Comparison of ENCODE assay signal across 18 cellular contexts in genomic region chr1:3968851-3969250, GRCh38.
"Had no signal": no experiment of that assay in that cellular context is flagged by ENCODE, and none has a peak within 500 bp of the region (broad histone marks: within the 10 kb centered on the region; RNA-seq: fewer than 3 reads in every experiment).

No MANE protein-coding gene starts in this region.

- DNase-seq: activated CD4-positive, alpha-beta memory T cell treated with anti-CD3 and anti-CD28 coated beads, Interleukin-2, amount 10 ng/mL, durations not matched to agents 7 days and 5 days; activated CD4-positive, alpha-beta T cell treated with anti-CD3 and anti-CD28 coated beads for 36 hours; activated CD8-positive, alpha-beta memory T cell treated with anti-CD3 and anti-CD28 coated beads, Interleukin-2, amount 50 U/mL, for 4 hours; activated gamma-delta T cell; activated naive CD8-positive, alpha-beta T cell treated with anti-CD3 and anti-CD28 coated beads for 36 hours; activated T-cell treated with anti-CD3 and anti-CD28 coated beads, Interleukin-2, amount 50 U/mL, for 48 hours; amygdala; body of pancreas; caudate nucleus; left ventricle myocardium inferior; mesenchymal stem cell; psoas muscle; sigmoid colon; spleen; stimulated activated naive CD8-positive, alpha-beta T cell treated with anti-CD3 and anti-CD28 coated beads, Interleukin-15, amount 100 ng/mL, for 72 hours had no signal

- H3K27me3 Mint-ChIP-seq: activated CD4-positive, alpha-beta memory T cell treated with anti-CD3 and anti-CD28 coated beads, Interleukin-2, amount 10 ng/mL, durations not matched to agents 7 days and 5 days had no signal

- H3K27ac ChIP-seq: body of pancreas, left ventricle myocardium inferior, psoas muscle, sigmoid colon, spleen had no signal

- H3K36me3 ChIP-seq: left ventricle myocardium inferior, sigmoid colon, spleen had no signal

- H3K9me3 Mint-ChIP-seq: activated CD4-positive, alpha-beta memory T cell treated with anti-CD3 and anti-CD28 coated beads, Interleukin-2, amount 10 ng/mL, durations not matched to agents 7 days and 5 days; activated naive CD8-positive, alpha-beta T cell treated with anti-CD3 and anti-CD28 coated beads for 36 hours had no signal

- H3K4me1 ChIP-seq: body of pancreas, left ventricle myocardium inferior, psoas muscle, sigmoid colon, spleen had no signal

- H3K4me3 ChIP-seq: body of pancreas, left ventricle myocardium inferior, psoas muscle, sigmoid colon, spleen had no signal

- H3K27me3 ChIP-seq: body of pancreas had no signal

- H3K27ac Mint-ChIP-seq: activated CD4-positive, alpha-beta memory T cell treated with anti-CD3 and anti-CD28 coated beads, Interleukin-2, amount 10 ng/mL, durations not matched to agents 7 days and 5 days; activated CD4-positive, alpha-beta T cell treated with anti-CD3 and anti-CD28 coated beads for 36 hours; activated naive CD8-positive, alpha-beta T cell treated with anti-CD3 and anti-CD28 coated beads for 36 hours; nephron; stimulated activated naive CD8-positive, alpha-beta T cell treated with anti-CD3 and anti-CD28 coated beads, Interleukin-15, amount 100 ng/mL, for 72 hours; type B pancreatic cell had no signal

- H3K4me3 Mint-ChIP-seq: activated CD4-positive, alpha-beta memory T cell treated with anti-CD3 and anti-CD28 coated beads, Interleukin-2, amount 10 ng/mL, durations not matched to agents 7 days and 5 days; activated CD4-positive, alpha-beta T cell treated with anti-CD3 and anti-CD28 coated beads for 36 hours; activated naive CD8-positive, alpha-beta T cell treated with anti-CD3 and anti-CD28 coated beads for 36 hours; nephron; stimulated activated naive CD8-positive, alpha-beta T cell treated with anti-CD3 and anti-CD28 coated beads, Interleukin-15, amount 100 ng/mL, for 72 hours; type B pancreatic cell had no signal

- H3K4me1 Mint-ChIP-seq: activated CD4-positive, alpha-beta memory T cell treated with anti-CD3 and anti-CD28 coated beads, Interleukin-2, amount 10 ng/mL, durations not matched to agents 7 days and 5 days; activated CD4-positive, alpha-beta T cell treated with anti-CD3 and anti-CD28 coated beads for 36 hours; activated naive CD8-positive, alpha-beta T cell treated with anti-CD3 and anti-CD28 coated beads for 36 hours; nephron; stimulated activated naive CD8-positive, alpha-beta T cell treated with anti-CD3 and anti-CD28 coated beads, Interleukin-15, amount 100 ng/mL, for 72 hours had no signal

- ATAC-seq: activated CD4-positive, alpha-beta T cell treated with anti-CD3 and anti-CD28 coated beads for 36 hours; body of pancreas; esophagus mucosa; psoas muscle; stimulated activated naive CD8-positive, alpha-beta T cell treated with anti-CD3 and anti-CD28 coated beads, Interleukin-15, amount 100 ng/mL, for 72 hours had no signal

- H3K36me3 Mint-ChIP-seq: activated naive CD8-positive, alpha-beta T cell treated with anti-CD3 and anti-CD28 coated beads for 36 hours; type B pancreatic cell had no signal
